1 cellular context compared by ENCODE assay signal in genomic region chr1:36306902-36307456, GRCh38.
TF ChIP-seq lines count a peak whose summit lies in the region.

No MANE protein-coding gene starts in this region.

TF ChIP-seq in H1, 55 proteins besides CTCF, POLR2A, EP300 and RAD21 (continued from another document):
- TF ChIP-seq CHD2 (IDR thresholded peaks at IDR 0.05; ENCODE audit: low read length) (no peak), POU5F1 (IDR thresholded peaks at IDR 0.05; ENCODE audit: low read depth, low read length) (no peak), SIN3A (conservative IDR thresholded peaks at IDR 0.05 in 1 of 2, IDR thresholded peaks at IDR 0.05 in 1 of 2; ENCODE audit: low read depth in 1 of 2, low read length in 2 of 2) (0 out of 4 replicates have a peak, but pooled peaks of 1 of the 2 experiments have one; percentile 42), TBP (IDR thresholded peaks at IDR 0.05; ENCODE audit: low read depth, low read length) (peak; percentile 80), SUZ12 (IDR thresholded peaks at IDR 0.05; ENCODE audit: low read length) (no peak), TAF7 (optimal IDR thresholded peaks at IDR 0.05; ENCODE audit: borderline replicate concordance, low read depth, low read length) (peak; percentile 27)
